9 cellular contexts compared by ENCODE assay signal in the genomic region with DNA sequence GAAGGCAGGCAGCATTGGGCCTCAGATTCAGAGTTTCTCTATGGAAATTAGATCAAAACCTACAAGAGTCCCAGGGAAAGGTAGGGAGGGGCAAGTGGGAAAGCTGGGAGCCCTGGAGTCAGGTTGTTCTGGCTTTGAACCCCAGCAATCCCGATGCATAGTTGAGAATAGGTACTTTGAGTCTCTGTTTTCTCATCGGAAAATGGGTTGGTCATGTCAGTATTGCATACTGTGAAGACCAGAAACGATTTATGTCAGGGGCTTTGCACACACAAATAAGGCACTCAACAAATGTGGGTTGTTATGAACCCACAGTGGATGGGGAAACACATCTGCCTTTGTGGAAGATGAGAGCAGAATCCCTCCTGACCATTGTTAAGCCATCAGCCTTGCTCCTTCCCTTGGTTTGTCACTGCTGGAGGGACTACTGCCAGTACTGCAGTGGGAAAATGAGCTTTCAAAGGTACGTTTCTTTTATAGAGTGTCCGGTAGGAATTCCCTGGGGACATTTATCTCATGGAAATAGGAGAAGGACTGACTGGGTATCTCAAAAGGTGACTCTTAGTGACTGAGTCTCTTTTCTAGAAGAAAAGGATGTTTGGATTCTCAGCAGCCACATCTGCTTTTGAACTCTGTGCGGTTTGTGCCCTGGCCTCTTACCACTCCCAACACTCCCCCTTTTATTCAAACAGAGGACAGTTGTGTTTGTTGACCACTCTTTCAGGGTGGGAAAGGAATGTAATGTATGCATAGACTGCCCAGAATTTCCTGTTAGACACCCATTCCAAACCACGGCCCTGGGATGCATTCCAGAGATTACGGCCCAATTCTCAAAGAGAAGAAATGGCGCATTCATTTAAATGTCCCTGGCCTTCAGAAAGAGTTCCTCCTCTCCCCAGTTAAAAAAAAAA. TPM values are rescaled to one million over a fixed set of nuclear protein-coding genes. Genes with fewer than 3 reads are reported as not detected.
DNase-seq lines count a peak whose midpoint lies in the region; ATAC-seq and TF ChIP-seq lines count a peak whose summit lies in the region.
"Had no signal": no experiment of that assay in that cellular context is flagged by ENCODE, and none has a peak within 500 bp of the region (broad histone marks: within the 10 kb centered on the region; RNA-seq: fewer than 3 reads in every experiment).

No MANE protein-coding gene starts in this region.

- no peak overlapping the region for H3K9ac ChIP-seq in NT2/D1 (ENCODE audit: insufficient read length, low read depth)

- DNase-seq in NT2/D1 (ENCODE audit: low read depth, low spot score) = peak; percentile 90
- DNase-seq in epidermal melanocyte (ENCODE audit: insufficient read length, low spot score) = peak; percentile 84
- DNase-seq in mucosa of descending colon = no peak
- DNase-seq in NCI-H1417 (lab: John Stamatoyannopoulos, UW) = no peak
- no peak for DNase-seq in activated CD4-positive, alpha-beta T cell treated with anti-CD3 and anti-CD28 coated beads, Interleukin-2, amount 50 U/mL, for 1 hour
- no peak for DNase-seq in SIG-M5 (lab: John Stamatoyannopoulos, UW)
- DNase-seq in Ammon's horn (ENCODE audit: low spot score) = no peak
- DNase-seq: CD8-positive, alpha-beta T cell had no signal

- intact Hi-C loops in mucosa of descending colon (cut with DNase I, micrococcal nuclease) = no loop called here

- H3K9me3 ChIP-seq in NT2/D1 (ENCODE audit: insufficient read depth, low read length) (no peaks in the 10 kb centered on the region), mucosa of descending colon (no peaks in the 10 kb centered on the region)

- peaks cover 16% of the 10 kb centered on the region for H3K79me2 ChIP-seq in ACC112 (ENCODE audit: control insufficient read depth, insufficient read depth, low read length, unreplicated experiment)

- H3K4me3 ChIP-seq in ACC112 (ENCODE audit: low read depth, low read length) (peak overlapping the region; percentile 53; the same call in 1 of the 2 replicates), NT2/D1 (ENCODE audit: insufficient read length, low read depth) (no peak overlapping the region), mucosa of descending colon (no peak overlapping the region)

- H3K27me3 ChIP-seq in ACC112 (ENCODE audit: insufficient read depth, low read length) (no peaks in the 10 kb centered on the region), NT2/D1 (ENCODE audit: insufficient read depth, insufficient read length) (no peaks in the 10 kb centered on the region)

- no peak for TF ChIP-seq CTCF in mucosa of descending colon (IDR thresholded peaks at IDR 0.05)

- peak; percentile 55 for ATAC-seq in mucosa of descending colon
- ATAC-seq: CD8-positive, alpha-beta T cell had no signal

- peaks cover 41% of the 10 kb centered on the region for H3K4me1 ChIP-seq in ACC112 (ENCODE audit: control insufficient read depth, insufficient read depth, low read length, unreplicated experiment)
- peaks cover 10% of the 10 kb centered on the region for H3K4me1 ChIP-seq in NT2/D1 (ENCODE audit: insufficient read depth, insufficient read length)
- peaks cover 35% of the 10 kb centered on the region for H3K4me1 ChIP-seq in mucosa of descending colon (ENCODE audit: low read depth)

- H3K36me3 ChIP-seq in ACC112 (ENCODE audit: insufficient read depth, low read length) (no peaks in the 10 kb centered on the region), NT2/D1 (ENCODE audit: insufficient read depth, insufficient read length, low read length) (no peaks in the 10 kb centered on the region), mucosa of descending colon (ENCODE audit: low read depth) (no peaks in the 10 kb centered on the region)

- peak overlapping the region; percentile 92 for H3K27ac ChIP-seq in ACC112 (ENCODE audit: low read depth, low read length)

- peak overlapping the region; percentile 77 for H2AFZ ChIP-seq in ACC112 (ENCODE audit: low read length, unreplicated experiment)

RNA-seq across cellular contexts. Expression of a gene that starts 54.6 kb away (rescaled TPM):
- total RNA-seq in mucosa of descending colon = 100 to 1,000 TPM in 2 of 3 donors, 10 to 100 TPM in 1; 69.7 to 197 (median 150) TPM

Comparison
In these comparisons a context has a peak if more than half of its experiments do, and no peak if none do; other contexts are left out.
1. DNase-seq: peak in NT2/D1 (single experiment) and epidermal melanocyte (single experiment); none in mucosa of descending colon (0 of 3), NCI-H1417 (0 of 3), activated CD4-positive, alpha-beta T cell treated with anti-CD3 and anti-CD28 coated beads, Interleukin-2, amount 50 U/mL, for 1 hour (single experiment), SIG-M5 (single experiment) and Ammon's horn (single experiment).